Comparison of ENCODE assay signal across 9 cellular contexts in genomic region chr7:100655908-100656674, GRCh38. TPM values are rescaled to one million over a fixed set of nuclear protein-coding genes. Genes with fewer than 3 reads are reported as not detected.
DNase-seq lines count a peak whose midpoint lies in the region; ATAC-seq and TF ChIP-seq lines count a peak whose summit lies in the region.
"Had no signal": no experiment of that assay in that cellular context is flagged by ENCODE, and none has a peak within 500 bp of the region (broad histone marks: within the 10 kb centered on the region; RNA-seq: fewer than 3 reads in every experiment).

TSS of gene ACTL6B (minus strand) at chr7:100656448. CDS start at chr7:100656354, 94 bp downstream.

- no peak within 1 kb of the TSS for H2AFZ ChIP-seq in HCT116 (ENCODE audit: low read depth, low read length, poor library complexity, severe bottlenecking)

- no peaks in the 10 kb centered on the region for H3K27me3 ChIP-seq in HCT116 (ENCODE audit: insufficient read depth, low read length)

- intact Hi-C loops in HCT116 (cut with micrococcal nuclease) (no loop called here), left ventricle myocardium superior (cut with micrococcal nuclease) (no loop called here)

- CTCF ChIA-PET in HCT116 (lab: Charles Lee), result no interaction called here

- no peaks in the 10 kb centered on the region for H3K79me2 ChIP-seq in HCT116 (ENCODE audit: insufficient read depth, low read length)

- H3K4me1 ChIP-seq in HCT116 (ENCODE audit: control insufficient read depth in 1 of 2, insufficient read depth in 2 of 2, low read length in 2 of 2), result no peaks in the 10 kb centered on the region

- POLR2A ChIA-PET in HCT116 (lab: Charles Lee), result no interaction called here

- no TSS peak for BruUV-seq in HCT116 (replicated peaks; lab: Mats Ljungman, UMichigan)

- TF ChIP-seq POLR2A in HCT116 (IDR thresholded peaks at IDR 0.05; ENCODE audit: borderline replicate concordance, extremely low read depth, insufficient read depth, insufficient read length), result no peak

- no peaks in the 10 kb centered on the region for H4K20me1 ChIP-seq in HCT116 (ENCODE audit: insufficient read depth)

- H3K9ac ChIP-seq in HCT116 (ENCODE audit: low read length), result no peak within 1 kb of the TSS

- RAD21 ChIA-PET in HCT116 (lab: Charles Lee; ENCODE audit: low non-redundant PET in 1 of 2, low total read pairs in 2 of 2, uncharacterized antibody in 2 of 2, unreplicated experiment in 2 of 2), result no interaction called here

- H3K36me3 ChIP-seq in HCT116 (ENCODE audit: control insufficient read depth in 1 of 2, insufficient read depth in 2 of 2, low read length in 2 of 2), result no peaks in the 10 kb centered on the region

- ATAC-seq in HCT116 (peak; percentile 80), left ventricle myocardium superior (peak; percentile 78), HG03354 (IDR thresholded peaks at IDR 0.05; ENCODE audit: poor library complexity, severe bottlenecking, unreplicated experiment) (no peak), GM21786 (IDR thresholded peaks at IDR 0.05; ENCODE audit: unreplicated experiment) (no peak)

- no peak within 1 kb of the TSS for H3K4me2 ChIP-seq in HCT116 (ENCODE audit: low read length)

- no peak within 1 kb of the TSS for H3K4me3 ChIP-seq in HCT116 (replicated peaks in 1 of 2; ENCODE audit: low read depth in 1 of 2, low read length in 2 of 2)

- H3K9me2 ChIP-seq in HCT116 (ENCODE audit: insufficient read depth), result no peaks in the 10 kb centered on the region

- DNase-seq in HCT116 (ENCODE audit: low read depth, low spot score) (no peak), NCI-H524 (lab: John Stamatoyannopoulos, UW) (peak; percentile 60 to 82), left ventricle myocardium superior (peak; percentile 78), putamen (ENCODE audit: low spot score) (peak; percentile 49), Kasumi-1 (lab: John Stamatoyannopoulos, UW) (no peak)
- DNase-seq in activated effector memory CD4-positive, alpha-beta T cell treated with Interleukin-2 at 50 U/mL for 16 hours, result peak; percentile 9

- TF ChIP-seq CTCF in HCT116 (IDR thresholded peaks at IDR 0.05 in 2 of 3, conservative IDR thresholded peaks at IDR 0.05 in 1 of 3; ENCODE audit: borderline replicate concordance in 1 of 3, insufficient read depth in 1 of 3, low read depth in 2 of 3, low read length in 2 of 3), result no peak

- no peaks in the 10 kb centered on the region for H3K9me3 ChIP-seq in HCT116 (ENCODE audit: control insufficient read depth in 1 of 2, insufficient read depth in 1 of 2, low read depth in 1 of 2, low read length in 2 of 2)

- no peak for TF ChIP-seq RAD21 in HCT116 (IDR thresholded peaks at IDR 0.05; ENCODE audit: low read depth)

- H3K27ac ChIP-seq in HCT116 (ENCODE audit: low read depth, low read length), result no peak within 1 kb of the TSS

TF ChIP-seq in HCT116, 20 proteins besides CTCF, POLR2A, EP300 and RAD21:
- TF ChIP-seq REST (IDR thresholded peaks at IDR 0.05; ENCODE audit: low read depth) (peak; percentile 79), ELF1 (IDR thresholded peaks at IDR 0.05; ENCODE audit: borderline replicate concordance, low read depth) (no peak), ZBTB33 (IDR thresholded peaks at IDR 0.05; ENCODE audit: extremely low read depth, insufficient replicate concordance, low read length) (no peak), POLR2AphosphoS5 (IDR thresholded peaks at IDR 0.05; ENCODE audit: low read depth, low read length) (no peak), EGR1 (IDR thresholded peaks at IDR 0.05; ENCODE audit: low read depth) (peak; percentile 47; the same call in 1 of the 2 replicates)

RNA-seq across cellular contexts. Expression of gene ACTL6B, which starts in this region (rescaled TPM):
- total RNA-seq in HCT116 (2021; ENCODE audit: unreplicated experiment) (not detected), left ventricle myocardium superior (not detected)
- not detected in 2 replicates for polyA plus RNA-seq in HCT116 (2012)
- polyA plus RNA-seq: esophagus had no signal

Comparison
In these comparisons a context has a peak if more than half of its experiments do, and no peak if none do; other contexts are left out.
1. Peak in ATAC-seq in HCT116; RNA of the gene not detected or under 1 TPM.
2. Peak in DNase-seq and ATAC-seq in left ventricle myocardium superior; RNA of the gene not detected or under 1 TPM.
3. DNase-seq: peak in NCI-H524 (2 of 2), activated effector memory CD4-positive, alpha-beta T cell treated with Interleukin-2 at 50 U/mL for 16 hours (single experiment) and putamen (single experiment); none in HCT116 (single experiment) and Kasumi-1 (0 of 2).